ENCODE assay signal across 8 cellular contexts in the genomic region with DNA sequence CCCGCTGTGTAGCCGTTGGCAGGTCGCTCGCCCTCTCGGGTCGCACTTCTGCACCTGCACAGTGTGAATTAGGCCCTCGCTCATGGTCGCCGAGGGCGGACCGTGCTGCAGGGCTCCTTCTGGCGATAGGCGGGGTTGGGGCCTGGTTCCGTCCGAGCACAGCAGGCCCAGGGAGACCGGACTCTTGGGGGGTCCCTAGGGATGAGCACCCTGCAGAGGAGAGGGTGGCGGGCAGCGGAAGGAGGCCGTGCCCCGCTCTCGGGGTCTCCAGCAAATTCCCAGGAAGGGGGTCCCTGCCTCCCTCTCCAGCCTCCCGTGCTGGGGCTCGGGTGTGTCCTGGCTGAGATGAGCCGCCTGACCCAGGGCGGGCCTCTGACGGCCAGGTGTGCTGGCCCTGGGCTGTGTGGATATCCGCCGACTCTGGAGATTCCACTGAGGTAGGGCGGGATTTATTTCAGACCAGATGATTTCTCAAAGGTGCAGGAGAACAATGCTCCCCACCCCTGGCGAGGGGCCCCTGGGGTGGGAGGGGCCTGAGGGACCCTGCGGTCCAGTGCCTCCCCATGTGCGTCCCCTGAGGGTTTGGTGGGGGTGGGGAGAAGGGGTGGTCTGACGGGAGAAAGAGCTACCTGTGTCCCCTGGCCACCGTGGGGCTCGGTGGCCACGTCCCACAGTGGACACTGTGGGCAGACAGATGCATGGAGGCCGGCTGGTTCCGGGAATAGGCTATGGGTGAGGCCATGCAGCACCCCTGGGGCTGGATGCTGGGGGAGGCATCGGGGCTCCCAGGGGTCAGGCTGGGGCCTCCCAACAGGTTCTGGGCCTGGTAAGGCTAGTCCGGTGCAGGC. TPM values are rescaled to one million over a fixed set of nuclear protein-coding genes. Genes with fewer than 3 reads are reported as not detected.
DNase-seq lines count a peak whose midpoint lies in the region; ATAC-seq and TF ChIP-seq lines count a peak whose summit lies in the region.

No MANE protein-coding gene starts in this region.

- H3K4me3 Mint-ChIP-seq in neural progenitor cell (peak overlapping the region; percentile 73), endothelial cell (ENCODE audit: unreplicated experiment) (no peak overlapping the region)

- H3F3A ChIP-seq in neural progenitor cell (ENCODE audit: low read depth) = peaks cover 41% of the 10 kb centered on the region

- 90 to 91% methylated on average over 40 of the region's 40 CpGs for WGBS in ectodermal cell, 2 experiments

- H3K4me1 ChIP-seq in ectodermal cell (ENCODE audit: control insufficient read depth, insufficient read depth, low read length) (peaks cover 10% of the 10 kb centered on the region), neural progenitor cell (no peaks in the 10 kb centered on the region)

- H3K27ac ChIP-seq in ectodermal cell (ENCODE audit: insufficient read depth, low read depth, low read length, poor library complexity, severe bottlenecking) (no peak overlapping the region), neural progenitor cell (no peak overlapping the region)

- peak overlapping the region; percentile 26 for H2AFZ ChIP-seq in neural progenitor cell (replicated peaks)

- H3K27me3 Mint-ChIP-seq in neural progenitor cell (ENCODE audit: insufficient read depth, low read depth) (peaks cover 8% of the 10 kb centered on the region), endothelial cell (ENCODE audit: unreplicated experiment) (peaks cover 4% of the 10 kb centered on the region)

- H3K9me3 ChIP-seq in ectodermal cell (ENCODE audit: control insufficient read depth, low read length) (no peaks in the 10 kb centered on the region), neural progenitor cell (ENCODE audit: low read depth) (no peaks in the 10 kb centered on the region)

- H3K27ac Mint-ChIP-seq in neural progenitor cell = no peak overlapping the region
- no peak overlapping the region for H3K27ac Mint-ChIP-seq in endothelial cell (ENCODE audit: unreplicated experiment)

- H3K9me3 Mint-ChIP-seq in neural progenitor cell (no peaks in the 10 kb centered on the region), endothelial cell (ENCODE audit: unreplicated experiment) (no peaks in the 10 kb centered on the region)

- H3K36me3 ChIP-seq in GM06990 (ENCODE audit: control insufficient read depth, insufficient read depth, low read length) (no peaks in the 10 kb centered on the region; the same call in 1 of the 2 replicates), ectodermal cell (ENCODE audit: control insufficient read depth, insufficient read depth, low read length) (no peaks in the 10 kb centered on the region), neural progenitor cell (no peaks in the 10 kb centered on the region)

- H3K27me3 ChIP-seq in GM06990 (replicated peaks; ENCODE audit: control insufficient read depth, insufficient read depth, low read length) (no peaks in the 10 kb centered on the region), ectodermal cell (ENCODE audit: control insufficient read depth, insufficient read depth, low read length, poor library complexity, severe bottlenecking) (peaks cover 19% of the 10 kb centered on the region), neural progenitor cell (peaks cover 21% of the 10 kb centered on the region)

- TF ChIP-seq CTCF in GM06990 (IDR thresholded peaks at IDR 0.05; ENCODE audit: insufficient read depth, low read length, poor library complexity, severe bottlenecking) = no peak
- TF ChIP-seq CTCF in neural progenitor cell (IDR thresholded peaks at IDR 0.05) = no peak
- TF ChIP-seq CTCF in GM20000 (IDR thresholded peaks at IDR 0.05; ENCODE audit: extremely low read depth, missing control alignments) = no peak
- TF ChIP-seq CTCF in endothelial cell (IDR thresholded peaks at IDR 0.05; ENCODE audit: unreplicated experiment) = no peak

- H3K4me3 ChIP-seq in GM06990 (replicated peaks; ENCODE audit: low read depth, low read length) = peak overlapping the region; percentile 56
- peak overlapping the region; percentile 14 for H3K4me3 ChIP-seq in ectodermal cell (ENCODE audit: insufficient read depth, low read depth, low read length)
- peak overlapping the region; percentile 38 for H3K4me3 ChIP-seq in neural progenitor cell

- peak; percentile 1 for ATAC-seq in HG03457 (IDR thresholded peaks at IDR 0.05; ENCODE audit: unreplicated experiment)

- peaks cover 15% of the 10 kb centered on the region for H3K4me1 Mint-ChIP-seq in neural progenitor cell
- no peaks in the 10 kb centered on the region for H3K4me1 Mint-ChIP-seq in endothelial cell (ENCODE audit: unreplicated experiment)

- H3K4me2 ChIP-seq in neural progenitor cell = peak overlapping the region; percentile 65

- H3K36me3 Mint-ChIP-seq in neural progenitor cell (peaks cover 9% of the 10 kb centered on the region), endothelial cell (ENCODE audit: low read depth, unreplicated experiment) (no peaks in the 10 kb centered on the region)

- peak; percentile 22 for DNase-seq in GM06990 (ENCODE audit: extremely low read depth, insufficient read length)
- DNase-seq in neural progenitor cell (ENCODE audit: low spot score) = no peak
- DNase-seq in DMS 273 treated with DMSO at 0.1 percent for 48 hours (lab: John Stamatoyannopoulos, UW) = no peak
- no peak for DNase-seq in GM20000 (ENCODE audit: low spot score)
- no peak for DNase-seq in endothelial cell (ENCODE audit: low spot score)
- DNase-seq in nucleus accumbens (lab: John Stamatoyannopoulos, UW) = no peak

- H3K9ac ChIP-seq in neural progenitor cell = no peak overlapping the region

- H3K79me2 ChIP-seq in neural progenitor cell (ENCODE audit: low read depth) = no peaks in the 10 kb centered on the region

- H4K20me1 ChIP-seq in neural progenitor cell (ENCODE audit: low read depth) = no peaks in the 10 kb centered on the region

RNA-seq across cellular contexts. Expression of a gene that starts 0.9 kb away (rescaled TPM):
- 4.8 TPM for polyA plus RNA-seq in ectodermal cell (2013, experiment 1 of 4)
- 3.6 TPM for polyA plus RNA-seq in ectodermal cell (2013, experiment 2 of 4)
- polyA plus RNA-seq in ectodermal cell (2013, experiment 3 of 4) = 4.3 TPM
- polyA plus RNA-seq in ectodermal cell (2013, experiment 4 of 4) = 4.7 TPM
- 3.2 and 10.3 TPM in 2 replicates for total RNA-seq in neural progenitor cell (ENCODE audit: low replicate concordance)
- total RNA-seq in endothelial cell (ENCODE audit: unreplicated experiment) = 1.8 TPM

RNA-seq across cellular contexts. Expression of a gene that starts 27.1 kb away (rescaled TPM):
- 66.4 TPM for polyA plus RNA-seq in ectodermal cell (2013, experiment 1 of 4)
- 72.0 TPM for polyA plus RNA-seq in ectodermal cell (2013, experiment 2 of 4)
- 52.7 TPM for polyA plus RNA-seq in ectodermal cell (2013, experiment 3 of 4)
- polyA plus RNA-seq in ectodermal cell (2013, experiment 4 of 4) = 55.2 TPM
- total RNA-seq in neural progenitor cell (ENCODE audit: low replicate concordance) (54.9 and 119 TPM in 2 replicates), endothelial cell (ENCODE audit: unreplicated experiment) (33.2 TPM)

RNA-seq across cellular contexts. Expression of a gene that starts 36.1 kb away (rescaled TPM):
- polyA plus RNA-seq in ectodermal cell (2013, experiment 1 of 4) = 32.5 TPM
- 31.7 TPM for polyA plus RNA-seq in ectodermal cell (2013, experiment 2 of 4)
- 31.6 TPM for polyA plus RNA-seq in ectodermal cell (2013, experiment 3 of 4)
- 32.7 TPM for polyA plus RNA-seq in ectodermal cell (2013, experiment 4 of 4)
- total RNA-seq in neural progenitor cell (ENCODE audit: low replicate concordance) (14.1 and 55.4 TPM in 2 replicates), endothelial cell (ENCODE audit: unreplicated experiment) (27.2 TPM)

RNA-seq across cellular contexts. Expression of a gene that starts 36.3 kb away (rescaled TPM):
- 159 TPM for polyA plus RNA-seq in ectodermal cell (2013, experiment 1 of 4)
- 136 TPM for polyA plus RNA-seq in ectodermal cell (2013, experiment 2 of 4)
- polyA plus RNA-seq in ectodermal cell (2013, experiment 3 of 4) = 143 TPM
- 141 TPM for polyA plus RNA-seq in ectodermal cell (2013, experiment 4 of 4)
- total RNA-seq in neural progenitor cell (ENCODE audit: low replicate concordance) (68.4 and 115 TPM in 2 replicates), endothelial cell (ENCODE audit: unreplicated experiment) (42.2 TPM)
